In the genomic region with DNA sequence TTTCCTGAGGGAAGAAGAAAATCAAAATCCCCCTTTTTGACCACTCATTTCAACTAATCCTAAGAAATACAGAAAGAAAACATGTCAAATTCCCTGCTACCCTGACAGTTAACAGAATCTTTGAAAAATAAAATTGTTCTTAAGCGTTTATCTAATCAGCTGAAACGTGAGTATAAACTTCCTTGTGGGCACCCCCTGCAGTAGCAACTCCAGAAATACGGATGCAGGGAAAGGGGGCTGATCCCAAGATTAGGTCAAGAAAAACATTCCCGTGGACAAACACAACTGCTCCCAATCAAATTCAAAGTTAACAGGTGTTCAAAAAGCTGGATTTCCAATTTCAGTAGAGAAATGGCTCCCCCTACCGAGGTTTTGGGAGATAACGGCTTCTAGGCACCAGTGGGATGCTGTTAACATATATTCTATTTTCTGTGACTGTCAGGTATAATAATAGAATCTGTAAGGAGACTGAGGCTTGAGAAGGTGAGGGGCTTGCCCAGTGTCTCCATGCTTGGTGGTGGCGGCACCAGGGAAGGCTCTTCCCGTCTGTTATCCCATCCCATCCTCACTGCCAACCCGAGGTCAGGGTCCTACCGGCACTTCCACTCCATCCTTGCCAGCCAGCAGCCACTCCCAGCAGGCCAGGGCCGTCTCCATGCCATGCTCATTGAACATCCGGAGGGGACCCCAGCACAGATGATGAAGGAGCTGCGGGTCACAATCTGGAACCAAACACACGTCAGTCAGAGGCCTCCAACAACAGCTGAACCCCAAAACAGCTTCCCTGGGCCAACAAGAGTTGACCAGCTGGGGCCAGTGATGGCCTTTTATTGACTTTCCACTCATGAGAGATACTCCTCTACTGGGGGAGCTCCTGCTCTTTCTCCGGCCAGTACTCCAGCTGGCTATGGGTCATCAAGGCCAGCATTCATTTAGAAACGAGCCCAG, we compare ENCODE assay signal across 1 cellular context.
TF ChIP-seq lines count a peak whose summit lies in the region.

No MANE protein-coding gene starts in this region.

TF ChIP-seq in K562, 482 proteins besides CTCF, POLR2A, EP300 and RAD21 (continued from another document and continues in another):
- TF ChIP-seq, protein P1, sequence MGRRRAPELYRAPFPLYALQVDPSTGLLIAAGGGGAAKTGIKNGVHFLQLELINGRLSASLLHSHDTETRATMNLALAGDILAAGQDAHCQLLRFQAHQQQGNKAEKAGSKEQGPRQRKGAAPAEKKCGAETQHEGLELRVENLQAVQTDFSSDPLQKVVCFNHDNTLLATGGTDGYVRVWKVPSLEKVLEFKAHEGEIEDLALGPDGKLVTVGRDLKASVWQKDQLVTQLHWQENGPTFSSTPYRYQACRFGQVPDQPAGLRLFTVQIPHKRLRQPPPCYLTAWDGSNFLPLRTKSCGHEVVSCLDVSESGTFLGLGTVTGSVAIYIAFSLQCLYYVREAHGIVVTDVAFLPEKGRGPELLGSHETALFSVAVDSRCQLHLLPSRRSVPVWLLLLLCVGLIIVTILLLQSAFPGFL (CRISPR knock-in tag; IDR thresholded peaks at IDR 0.05), result no peak
- TF ChIP-seq LARP7 (IDR thresholded peaks at IDR 0.05) (no peak), ZNF444 (CRISPR knock-in tag; IDR thresholded peaks at IDR 0.05) (no peak), NR2C1 (IDR thresholded peaks at IDR 0.05) (no peak; the same call in 1 of the 2 replicates), NR2C1 (tag; IDR thresholded peaks at IDR 0.05) (no peak), HIVEP1 (CRISPR knock-in tag; IDR thresholded peaks at IDR 0.05) (no peak), BCL6 (CRISPR knock-in tag; IDR thresholded peaks at IDR 0.05) (no peak), ETS2 (tag; IDR thresholded peaks at IDR 0.05; ENCODE audit: borderline replicate concordance, poor library complexity, severe bottlenecking) (no peak), SIX5 (IDR thresholded peaks at IDR 0.05; ENCODE audit: borderline replicate concordance in 1 of 2, insufficient read depth in 1 of 2, low read depth in 1 of 2, low read length in 2 of 2) (no peak), PML (IDR thresholded peaks at IDR 0.05; ENCODE audit: low read length) (no peak), NCOA1 (IDR thresholded peaks at IDR 0.05; ENCODE audit: low read depth) (no peak), ZFX (CRISPR knock-in tag; IDR thresholded peaks at IDR 0.05) (no peak), NR3C1 (CRISPR knock-in tag; IDR thresholded peaks at IDR 0.05) (no peak), GTF2A2 (tag; IDR thresholded peaks at IDR 0.05) (no peak), BCOR (IDR thresholded peaks at IDR 0.05) (no peak), DDX20 (tag; IDR thresholded peaks at IDR 0.05; ENCODE audit: low read depth) (no peak), SAFB (IDR thresholded peaks at IDR 0.05; ENCODE audit: borderline replicate concordance, low read depth, low read length) (no peak), PHB2 (IDR thresholded peaks at IDR 0.05; ENCODE audit: low read depth) (no peak), CREBBP (IDR thresholded peaks at IDR 0.05; ENCODE audit: low read depth, low read length) (no peak), JUN (IDR thresholded peaks at IDR 0.05; ENCODE audit: borderline replicate concordance, low read depth, low read length) (no peak), JUN (CRISPR knock-in tag; IDR thresholded peaks at IDR 0.05; ENCODE audit: borderline replicate concordance) (no peak), MAZ (CRISPR knock-in tag; conservative IDR thresholded peaks at IDR 0.05 in 1 of 2, IDR thresholded peaks at IDR 0.05 in 1 of 2) (no peak; a peak in 1 of 4 replicates), RBM25 (IDR thresholded peaks at IDR 0.05; ENCODE audit: low read depth, low read length, severe bottlenecking) (no peak), KLF13 (tag; IDR thresholded peaks at IDR 0.05; ENCODE audit: borderline replicate concordance, low read depth) (no peak), ELF2 (CRISPR knock-in tag; IDR thresholded peaks at IDR 0.05) (0 out of 2 replicates have a peak, but pooled peaks have one; percentile 43), NR2F6 (CRISPR knock-in tag; IDR thresholded peaks at IDR 0.05) (no peak), ZNF134 (CRISPR knock-in tag; conservative IDR thresholded peaks at IDR 0.05) (no peak), MYBL2 (IDR thresholded peaks at IDR 0.05; ENCODE audit: low read depth) (peak; percentile 71), MYBL2 (CRISPR knock-in tag; IDR thresholded peaks at IDR 0.05; ENCODE audit: borderline replicate concordance) (no peak), KHSRP (IDR thresholded peaks at IDR 0.05) (no peak), RBM17 (IDR thresholded peaks at IDR 0.05; ENCODE audit: borderline replicate concordance, low read depth, low read length) (no peak), ZNF699 (CRISPR knock-in tag; IDR thresholded peaks at IDR 0.05; ENCODE audit: insufficient replicate concordance) (no peak), KDM4B (IDR thresholded peaks at IDR 0.05; ENCODE audit: borderline replicate concordance in 2 of 2, low read depth in 1 of 2) (no peak), RBBP5 (IDR thresholded peaks at IDR 0.05; ENCODE audit: borderline replicate concordance, insufficient read depth, low read length, poor library complexity, severe bottlenecking) (no peak), E2F3 (CRISPR knock-in tag; IDR thresholded peaks at IDR 0.05) (no peak), PHB (CRISPR knock-in tag; IDR thresholded peaks at IDR 0.05) (0 out of 2 replicates have a peak, but pooled peaks have one; percentile 54), ESRRB (CRISPR knock-in tag; IDR thresholded peaks at IDR 0.05; ENCODE audit: borderline replicate concordance) (no peak), FOXK1 (CRISPR knock-in tag; IDR thresholded peaks at IDR 0.05; ENCODE audit: borderline replicate concordance) (no peak), ZBTB17 (CRISPR knock-in tag; IDR thresholded peaks at IDR 0.05) (no peak)
- TF ChIP-seq, protein P2, sequence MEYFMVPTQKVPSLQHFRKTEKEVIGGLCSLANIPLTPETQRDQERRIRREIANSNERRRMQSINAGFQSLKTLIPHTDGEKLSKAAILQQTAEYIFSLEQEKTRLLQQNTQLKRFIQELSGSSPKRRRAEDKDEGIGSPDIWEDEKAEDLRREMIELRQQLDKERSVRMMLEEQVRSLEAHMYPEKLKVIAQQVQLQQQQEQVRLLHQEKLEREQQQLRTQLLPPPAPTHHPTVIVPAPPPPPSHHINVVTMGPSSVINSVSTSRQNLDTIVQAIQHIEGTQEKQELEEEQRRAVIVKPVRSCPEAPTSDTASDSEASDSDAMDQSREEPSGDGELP (CRISPR knock-in tag; IDR thresholded peaks at IDR 0.05; ENCODE audit: borderline replicate concordance), result peak; percentile 65; the same call in 1 of the 2 replicates
- TF ChIP-seq, protein P3, sequence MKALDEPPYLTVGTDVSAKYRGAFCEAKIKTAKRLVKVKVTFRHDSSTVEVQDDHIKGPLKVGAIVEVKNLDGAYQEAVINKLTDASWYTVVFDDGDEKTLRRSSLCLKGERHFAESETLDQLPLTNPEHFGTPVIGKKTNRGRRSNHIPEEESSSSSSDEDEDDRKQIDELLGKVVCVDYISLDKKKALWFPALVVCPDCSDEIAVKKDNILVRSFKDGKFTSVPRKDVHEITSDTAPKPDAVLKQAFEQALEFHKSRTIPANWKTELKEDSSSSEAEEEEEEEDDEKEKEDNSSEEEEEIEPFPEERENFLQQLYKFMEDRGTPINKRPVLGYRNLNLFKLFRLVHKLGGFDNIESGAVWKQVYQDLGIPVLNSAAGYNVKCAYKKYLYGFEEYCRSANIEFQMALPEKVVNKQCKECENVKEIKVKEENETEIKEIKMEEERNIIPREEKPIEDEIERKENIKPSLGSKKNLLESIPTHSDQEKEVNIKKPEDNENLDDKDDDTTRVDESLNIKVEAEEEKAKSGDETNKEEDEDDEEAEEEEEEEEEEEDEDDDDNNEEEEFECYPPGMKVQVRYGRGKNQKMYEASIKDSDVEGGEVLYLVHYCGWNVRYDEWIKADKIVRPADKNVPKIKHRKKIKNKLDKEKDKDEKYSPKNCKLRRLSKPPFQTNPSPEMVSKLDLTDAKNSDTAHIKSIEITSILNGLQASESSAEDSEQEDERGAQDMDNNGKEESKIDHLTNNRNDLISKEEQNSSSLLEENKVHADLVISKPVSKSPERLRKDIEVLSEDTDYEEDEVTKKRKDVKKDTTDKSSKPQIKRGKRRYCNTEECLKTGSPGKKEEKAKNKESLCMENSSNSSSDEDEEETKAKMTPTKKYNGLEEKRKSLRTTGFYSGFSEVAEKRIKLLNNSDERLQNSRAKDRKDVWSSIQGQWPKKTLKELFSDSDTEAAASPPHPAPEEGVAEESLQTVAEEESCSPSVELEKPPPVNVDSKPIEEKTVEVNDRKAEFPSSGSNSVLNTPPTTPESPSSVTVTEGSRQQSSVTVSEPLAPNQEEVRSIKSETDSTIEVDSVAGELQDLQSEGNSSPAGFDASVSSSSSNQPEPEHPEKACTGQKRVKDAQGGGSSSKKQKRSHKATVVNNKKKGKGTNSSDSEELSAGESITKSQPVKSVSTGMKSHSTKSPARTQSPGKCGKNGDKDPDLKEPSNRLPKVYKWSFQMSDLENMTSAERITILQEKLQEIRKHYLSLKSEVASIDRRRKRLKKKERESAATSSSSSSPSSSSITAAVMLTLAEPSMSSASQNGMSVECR (CRISPR knock-in tag; IDR thresholded peaks at IDR 0.05), result peak; percentile 11; the same call in 1 of the 2 replicates
- TF ChIP-seq, protein P4, sequence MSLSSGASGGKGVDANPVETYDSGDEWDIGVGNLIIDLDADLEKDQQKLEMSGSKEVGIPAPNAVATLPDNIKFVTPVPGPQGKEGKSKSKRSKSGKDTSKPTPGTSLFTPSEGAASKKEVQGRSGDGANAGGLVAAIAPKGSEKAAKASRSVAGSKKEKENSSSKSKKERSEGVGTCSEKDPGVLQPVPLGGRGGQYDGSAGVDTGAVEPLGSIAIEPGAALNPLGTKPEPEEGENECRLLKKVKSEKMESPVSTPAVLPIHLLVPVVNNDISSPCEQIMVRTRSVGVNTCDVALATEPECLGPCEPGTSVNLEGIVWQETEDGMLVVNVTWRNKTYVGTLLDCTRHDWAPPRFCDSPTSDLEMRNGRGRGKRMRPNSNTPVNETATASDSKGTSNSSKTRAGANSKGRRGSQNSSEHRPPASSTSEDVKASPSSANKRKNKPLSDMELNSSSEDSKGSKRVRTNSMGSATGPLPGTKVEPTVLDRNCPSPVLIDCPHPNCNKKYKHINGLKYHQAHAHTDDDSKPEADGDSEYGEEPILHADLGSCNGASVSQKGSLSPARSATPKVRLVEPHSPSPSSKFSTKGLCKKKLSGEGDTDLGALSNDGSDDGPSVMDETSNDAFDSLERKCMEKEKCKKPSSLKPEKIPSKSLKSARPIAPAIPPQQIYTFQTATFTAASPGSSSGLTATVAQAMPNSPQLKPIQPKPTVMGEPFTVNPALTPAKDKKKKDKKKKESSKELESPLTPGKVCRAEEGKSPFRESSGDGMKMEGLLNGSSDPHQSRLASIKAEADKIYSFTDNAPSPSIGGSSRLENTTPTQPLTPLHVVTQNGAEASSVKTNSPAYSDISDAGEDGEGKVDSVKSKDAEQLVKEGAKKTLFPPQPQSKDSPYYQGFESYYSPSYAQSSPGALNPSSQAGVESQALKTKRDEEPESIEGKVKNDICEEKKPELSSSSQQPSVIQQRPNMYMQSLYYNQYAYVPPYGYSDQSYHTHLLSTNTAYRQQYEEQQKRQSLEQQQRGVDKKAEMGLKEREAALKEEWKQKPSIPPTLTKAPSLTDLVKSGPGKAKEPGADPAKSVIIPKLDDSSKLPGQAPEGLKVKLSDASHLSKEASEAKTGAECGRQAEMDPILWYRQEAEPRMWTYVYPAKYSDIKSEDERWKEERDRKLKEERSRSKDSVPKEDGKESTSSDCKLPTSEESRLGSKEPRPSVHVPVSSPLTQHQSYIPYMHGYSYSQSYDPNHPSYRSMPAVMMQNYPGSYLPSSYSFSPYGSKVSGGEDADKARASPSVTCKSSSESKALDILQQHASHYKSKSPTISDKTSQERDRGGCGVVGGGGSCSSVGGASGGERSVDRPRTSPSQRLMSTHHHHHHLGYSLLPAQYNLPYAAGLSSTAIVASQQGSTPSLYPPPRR (CRISPR knock-in tag; IDR thresholded peaks at IDR 0.05; ENCODE audit: borderline replicate concordance), result no peak
- TF ChIP-seq, protein P5, sequence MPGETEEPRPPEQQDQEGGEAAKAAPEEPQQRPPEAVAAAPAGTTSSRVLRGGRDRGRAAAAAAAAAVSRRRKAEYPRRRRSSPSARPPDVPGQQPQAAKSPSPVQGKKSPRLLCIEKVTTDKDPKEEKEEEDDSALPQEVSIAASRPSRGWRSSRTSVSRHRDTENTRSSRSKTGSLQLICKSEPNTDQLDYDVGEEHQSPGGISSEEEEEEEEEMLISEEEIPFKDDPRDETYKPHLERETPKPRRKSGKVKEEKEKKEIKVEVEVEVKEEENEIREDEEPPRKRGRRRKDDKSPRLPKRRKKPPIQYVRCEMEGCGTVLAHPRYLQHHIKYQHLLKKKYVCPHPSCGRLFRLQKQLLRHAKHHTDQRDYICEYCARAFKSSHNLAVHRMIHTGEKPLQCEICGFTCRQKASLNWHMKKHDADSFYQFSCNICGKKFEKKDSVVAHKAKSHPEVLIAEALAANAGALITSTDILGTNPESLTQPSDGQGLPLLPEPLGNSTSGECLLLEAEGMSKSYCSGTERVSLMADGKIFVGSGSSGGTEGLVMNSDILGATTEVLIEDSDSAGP (CRISPR knock-in tag; IDR thresholded peaks at IDR 0.05), result no peak
- TF ChIP-seq, protein P6, sequence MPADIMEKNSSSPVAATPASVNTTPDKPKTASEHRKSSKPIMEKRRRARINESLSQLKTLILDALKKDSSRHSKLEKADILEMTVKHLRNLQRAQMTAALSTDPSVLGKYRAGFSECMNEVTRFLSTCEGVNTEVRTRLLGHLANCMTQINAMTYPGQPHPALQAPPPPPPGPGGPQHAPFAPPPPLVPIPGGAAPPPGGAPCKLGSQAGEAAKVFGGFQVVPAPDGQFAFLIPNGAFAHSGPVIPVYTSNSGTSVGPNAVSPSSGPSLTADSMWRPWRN (IDR thresholded peaks at IDR 0.05; ENCODE audit: low read depth), result no peak
